In genomic region chr3:126476976-126477330, GRCh38 we compare ENCODE assay signal across 9 cellular contexts. TPM values are rescaled to one million over a fixed set of nuclear protein-coding genes. Genes with fewer than 3 reads are reported as not detected.
DNase-seq lines count a peak whose midpoint lies in the region; ATAC-seq and TF ChIP-seq lines count a peak whose summit lies in the region.
"Had no signal": no experiment of that assay in that cellular context is flagged by ENCODE, and none has a peak within 500 bp of the region (broad histone marks: within the 10 kb centered on the region; RNA-seq: fewer than 3 reads in every experiment).

No MANE protein-coding gene starts in this region.

- H3K9me3 ChIP-seq in right lobe of liver (no peaks in the 10 kb centered on the region), vagina (no peaks in the 10 kb centered on the region), MG63 (no peaks in the 10 kb centered on the region)

- intact Hi-C loops in right lobe of liver (cut with DNase I) (no loop called here), vagina (cut with DNase I) (loop anchor here (10.0 kb wide), 1 partner anchor 122 kb away; the partner anchor contains the start of gene KLF15)

- H3K4me1 Mint-ChIP-seq in activated naive CD4-positive, alpha-beta T cell treated with anti-CD3 and anti-CD28 coated beads, Interleukin-2, amount 50 U/mL, for 24 hours: peaks cover 39% of the 10 kb centered on the region

- H3K4me3 Mint-ChIP-seq in activated naive CD4-positive, alpha-beta T cell treated with anti-CD3 and anti-CD28 coated beads, Interleukin-2, amount 50 U/mL, for 24 hours: peak overlapping the region; percentile 91

- no peaks in the 10 kb centered on the region for H3K27me3 ChIP-seq in right lobe of liver
- no peaks in the 10 kb centered on the region for H3K27me3 ChIP-seq in vagina
- no peaks in the 10 kb centered on the region for H3K27me3 ChIP-seq in MG63

- ATAC-seq in activated naive CD4-positive, alpha-beta T cell treated with anti-CD3 and anti-CD28 coated beads, Interleukin-2, amount 50 U/mL, for 72 hours: no peak
- no peak for ATAC-seq in right lobe of liver

- H3K36me3 ChIP-seq in right lobe of liver (no peaks in the 10 kb centered on the region), vagina (no peaks in the 10 kb centered on the region), MG63 (peaks cover 15% of the 10 kb centered on the region)

- H3K36me3 Mint-ChIP-seq in activated naive CD4-positive, alpha-beta T cell treated with anti-CD3 and anti-CD28 coated beads, Interleukin-2, amount 50 U/mL, for 24 hours: peaks cover 4% of the 10 kb centered on the region
- H3K36me3 Mint-ChIP-seq in activated naive CD4-positive, alpha-beta T cell treated with anti-CD3 and anti-CD28 coated beads, Interleukin-2, amount 50 U/mL, for 72 hours: peaks cover 14 to 17% of the 10 kb centered on the region in 2 donors

- no peak for DNase-seq in activated naive CD4-positive, alpha-beta T cell treated with anti-CD3 and anti-CD28 coated beads, Interleukin-2, amount 50 U/mL, for 16 hours
- DNase-seq in activated naive CD4-positive, alpha-beta T cell treated with anti-CD3 and anti-CD28 coated beads, Interleukin-2, amount 50 U/mL, for 72 hours (ENCODE audit: low spot score in 2 of 2): no peak
- DNase-seq in right lobe of liver: peak in 2 of 3 donors; percentile 42 to 46
- no peak for DNase-seq in vagina (ENCODE audit: extremely low spot score in 2 of 2)
- DNase-seq in stimulated activated CD8-positive, alpha-beta memory T cell treated with anti-CD3 and anti-CD28 coated beads, Interleukin-4, amount 100 ng/mL, for 48 hours: no peak
- DNase-seq in MG63: no peak
- no peak for DNase-seq in NCI-H1105 treated with DMSO at 0.1 percent for 48 hours (lab: John Stamatoyannopoulos, UW)

- H3K4me3 ChIP-seq in right lobe of liver (peak overlapping the region in 1 of 3 donors; percentile 73), vagina (peak overlapping the region in 1 of 2 donors; percentile 74), MG63 (no peak overlapping the region)

- no peaks in the 10 kb centered on the region for H3K27me3 Mint-ChIP-seq in activated naive CD4-positive, alpha-beta T cell treated with anti-CD3 and anti-CD28 coated beads, Interleukin-2, amount 50 U/mL, for 24 hours

- WGBS in right lobe of liver (ENCODE audit: insufficient coverage, low coverage, low lambda C conversion rate, missing lambda C conversion rate): 49% methylated on average over 5 of the region's 7 CpGs

- H3K27ac Mint-ChIP-seq in activated naive CD4-positive, alpha-beta T cell treated with anti-CD3 and anti-CD28 coated beads, Interleukin-2, amount 50 U/mL, for 24 hours: no peak overlapping the region
- peak overlapping the region; percentile 85 to 94 for H3K27ac Mint-ChIP-seq in activated naive CD4-positive, alpha-beta T cell treated with anti-CD3 and anti-CD28 coated beads, Interleukin-2, amount 50 U/mL, for 72 hours

- TF ChIP-seq CTCF in right lobe of liver (IDR thresholded peaks at IDR 0.05) (no peak), vagina (IDR thresholded peaks at IDR 0.05) (no peak)

- H3K27ac ChIP-seq in right lobe of liver: no peak overlapping the region
- H3K27ac ChIP-seq in vagina: peak overlapping the region; percentile 90

- H3K4me1 ChIP-seq in right lobe of liver (peaks cover 0 to 35% (median 14%) of the 10 kb centered on the region in 4 donors), vagina (peaks cover 37% of the 10 kb centered on the region)

- no peaks in the 10 kb centered on the region for H3K9me3 Mint-ChIP-seq in activated naive CD4-positive, alpha-beta T cell treated with anti-CD3 and anti-CD28 coated beads, Interleukin-2, amount 50 U/mL, for 24 hours
- no peaks in the 10 kb centered on the region for H3K9me3 Mint-ChIP-seq in activated naive CD4-positive, alpha-beta T cell treated with anti-CD3 and anti-CD28 coated beads, Interleukin-2, amount 50 U/mL, for 72 hours

- TF ChIP-seq POLR2A in right lobe of liver (IDR thresholded peaks at IDR 0.05): no peak
- no peak for TF ChIP-seq POLR2A in vagina (IDR thresholded peaks at IDR 0.05)

RNA-seq across cellular contexts. Expression of gene ZXDC, which starts 1.3 kb away (rescaled TPM):
- 10 to 100 TPM; 23.9 to 26.9 TPM for total RNA-seq in activated naive CD4-positive, alpha-beta T cell treated with anti-CD3 and anti-CD28 coated beads, Interleukin-2, amount 50 U/mL, for 72 hours
- 10 to 100 TPM; 16.4 to 30.2 (median 24.0) TPM for total RNA-seq in right lobe of liver
- 36.8 TPM for total RNA-seq in vagina
- total RNA-seq in MG63 (2014; rRNA removed; shearing (Covaris generic); ENCODE audit: low replicate concordance): 16.3 and 22.2 TPM in 2 replicates

RNA-seq across cellular contexts. Expression of gene UROC1, which starts 40.6 kb away (rescaled TPM):
- not detected for total RNA-seq in activated naive CD4-positive, alpha-beta T cell treated with anti-CD3 and anti-CD28 coated beads, Interleukin-2, amount 50 U/mL, for 72 hours
- 100 to 1,000 TPM in 1 of 6 experiments, 10 to 100 TPM in 5; 15.1 to 101 (median 55.8) TPM for total RNA-seq in right lobe of liver
- not detected for total RNA-seq in vagina
- total RNA-seq in MG63 (2014; rRNA removed; shearing (Covaris generic); ENCODE audit: low replicate concordance): not detected in 2 replicates
- total RNA-seq: omental fat pad had no signal

RNA-seq across cellular contexts. Expression of gene CHST13, which starts 47.0 kb away (rescaled TPM):
- not detected for total RNA-seq in activated naive CD4-positive, alpha-beta T cell treated with anti-CD3 and anti-CD28 coated beads, Interleukin-2, amount 50 U/mL, for 72 hours
- 10 to 100 TPM; 23.5 to 48.9 (median 28.2) TPM for total RNA-seq in right lobe of liver
- total RNA-seq in vagina: 4.2 TPM
- total RNA-seq in MG63 (2014; rRNA removed; shearing (Covaris generic); ENCODE audit: low replicate concordance): not detected in 2 replicates

Comparison
In these comparisons a context has a peak if more than half of its experiments do, and no peak if none do; other contexts are left out.
1. DNase-seq: peak in right lobe of liver (2 of 3); none in activated naive CD4-positive, alpha-beta T cell treated with anti-CD3 and anti-CD28 coated beads, Interleukin-2, amount 50 U/mL, for 16 hours (single experiment), activated naive CD4-positive, alpha-beta T cell treated with anti-CD3 and anti-CD28 coated beads, Interleukin-2, amount 50 U/mL, for 72 hours (0 of 2), vagina (0 of 2), stimulated activated CD8-positive, alpha-beta memory T cell treated with anti-CD3 and anti-CD28 coated beads, Interleukin-4, amount 100 ng/mL, for 48 hours (single experiment), MG63 (single experiment) and NCI-H1105 treated with DMSO at 0.1 percent for 48 hours (single experiment).
2. RNA of gene UROC1, which starts 40.6 kb away (total RNA-seq): 15.1 to 101 TPM in right lobe of liver; not detected in activated naive CD4-positive, alpha-beta T cell treated with anti-CD3 and anti-CD28 coated beads, Interleukin-2, amount 50 U/mL, for 72 hours, not detected in vagina (single experiment) and not detected in MG63; every median in the first group is over 10 times any median in the second.